Comparison of ENCODE assay signal across 9 cellular contexts in the genomic region with DNA sequence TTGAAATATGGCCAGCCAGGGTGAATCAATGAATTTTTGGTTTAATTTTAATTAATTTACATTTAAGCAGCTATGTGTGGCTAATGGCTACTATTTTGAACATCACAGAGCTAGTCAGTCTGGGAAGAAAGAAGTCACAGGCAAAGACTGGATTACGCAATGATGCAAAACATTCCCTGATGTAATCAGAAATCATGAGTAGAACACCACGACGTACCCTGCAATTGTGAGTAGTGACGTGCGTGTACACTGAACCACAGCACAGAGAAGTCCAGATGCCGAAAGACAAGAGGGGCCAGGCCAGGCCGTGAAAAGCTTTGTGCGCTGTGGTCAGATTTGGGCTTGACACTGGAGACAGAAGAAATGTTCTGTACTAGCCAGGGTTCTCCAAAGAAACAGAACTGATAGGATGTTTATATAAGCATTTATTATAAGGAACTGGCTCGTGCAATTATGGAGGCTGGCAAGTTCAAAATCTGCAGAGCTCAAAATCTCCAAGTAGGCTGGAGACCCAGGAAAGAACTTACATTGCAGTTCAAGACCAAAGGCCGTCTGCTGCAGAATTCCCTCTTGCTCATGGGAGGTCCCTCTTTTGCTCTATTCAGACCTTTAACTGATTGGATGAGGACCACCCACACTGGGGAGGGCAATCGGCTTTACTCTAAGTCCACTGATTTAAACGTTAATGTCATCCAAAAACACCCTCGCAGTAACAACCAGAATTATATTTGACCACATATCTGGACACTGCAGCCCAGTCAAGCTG. TPM values are rescaled to one million over a fixed set of nuclear protein-coding genes. Genes with fewer than 3 reads are reported as not detected.
DNase-seq lines count a peak whose midpoint lies in the region; ATAC-seq lines count a peak whose summit lies in the region.
"Had no signal": no experiment of that assay in that cellular context is flagged by ENCODE, and none has a peak within 500 bp of the region (broad histone marks: within the 10 kb centered on the region; RNA-seq: fewer than 3 reads in every experiment).

No MANE protein-coding gene starts in this region.

- H3K27ac ChIP-seq in CD4-positive, CD25-positive, alpha-beta regulatory T cell (ENCODE audit: insufficient read depth, low read length, poor library complexity, severe bottlenecking), result no peak overlapping the region

- no peak for DNase-seq in CD4-positive, CD25-positive, alpha-beta regulatory T cell
- no peak for DNase-seq in T-cell
- peak; percentile 76 for DNase-seq in cardiac septum (ENCODE audit: low spot score)
- DNase-seq in renal cortical epithelial cell (ENCODE audit: low read depth), result peak; percentile 78
- no peak for DNase-seq in SHP77 (lab: John Stamatoyannopoulos, UW)
- no peak for DNase-seq in activated CD4-positive, alpha-beta memory T cell treated with anti-CD3 and anti-CD28 coated beads for 36 hours
- DNase-seq in NCI-H1092 treated with DMSO at 0.1 percent for 48 hours (lab: John Stamatoyannopoulos, UW), result no peak
- no peak for DNase-seq in iPS-NIHi7 (ENCODE audit: extremely low spot score)
- DNase-seq: MM.1S had no signal

- peaks cover 17% of the 10 kb centered on the region for H3K36me3 Mint-ChIP-seq in CD4-positive, CD25-positive, alpha-beta regulatory T cell
- H3K36me3 Mint-ChIP-seq in T-cell, result peaks cover 24% of the 10 kb centered on the region
- peaks cover 16% of the 10 kb centered on the region for H3K36me3 Mint-ChIP-seq in activated CD4-positive, alpha-beta memory T cell treated with anti-CD3 and anti-CD28 coated beads for 36 hours

- peaks cover 10 to 78% (median 58%) of the 10 kb centered on the region in 4 donors for H3K4me1 Mint-ChIP-seq in CD4-positive, CD25-positive, alpha-beta regulatory T cell
- peaks cover 76 to 97% (median 85%) of the 10 kb centered on the region in 3 donors for H3K4me1 Mint-ChIP-seq in T-cell
- H3K4me1 Mint-ChIP-seq in activated CD4-positive, alpha-beta memory T cell treated with anti-CD3 and anti-CD28 coated beads for 36 hours (ENCODE audit: low read depth), result peaks cover 88% of the 10 kb centered on the region

- intact Hi-C loops in cardiac septum (cut with DNase I), result no loop called here
- intact Hi-C loops in activated CD4-positive, alpha-beta memory T cell treated with anti-CD3 and anti-CD28 coated beads for 36 hours (cut with micrococcal nuclease), result no loop called here

- no peak overlapping the region for H3K4me3 Mint-ChIP-seq in CD4-positive, CD25-positive, alpha-beta regulatory T cell
- peak overlapping the region in 1 of 3 donors; percentile 38 for H3K4me3 Mint-ChIP-seq in T-cell
- no peak overlapping the region for H3K4me3 Mint-ChIP-seq in activated CD4-positive, alpha-beta memory T cell treated with anti-CD3 and anti-CD28 coated beads for 36 hours

- peaks cover 64% of the 10 kb centered on the region for H3K4me1 ChIP-seq in CD4-positive, CD25-positive, alpha-beta regulatory T cell (ENCODE audit: control insufficient read depth, insufficient read depth, low read length, poor library complexity, severe bottlenecking)

- H3K9me3 ChIP-seq in CD4-positive, CD25-positive, alpha-beta regulatory T cell (ENCODE audit: control insufficient read depth in 2 of 2, low read length in 2 of 2), result no peaks in the 10 kb centered on the region

- POLR2A ChIA-PET in T-cell (lab: Charles Lee), result interaction anchor here in 1 of 2 donors (0.5 kb wide), 1 partner anchor 426 kb away, joined by 12 read pairs; no protein-coding TSS in a partner anchor
- POLR2A ChIA-PET in activated CD4-positive, alpha-beta memory T cell treated with anti-CD3 and anti-CD28 coated beads for 36 hours (lab: Charles Lee), result interaction anchor here (1.4 to 1.6 kb wide), 2 partner anchors 12 to 45 kb away, joined by 5 to 7 read pairs; partner anchors contain the start of gene SH3BP5

- no peaks in the 10 kb centered on the region for H3K9me3 Mint-ChIP-seq in CD4-positive, CD25-positive, alpha-beta regulatory T cell
- no peaks in the 10 kb centered on the region for H3K9me3 Mint-ChIP-seq in T-cell
- H3K9me3 Mint-ChIP-seq in activated CD4-positive, alpha-beta memory T cell treated with anti-CD3 and anti-CD28 coated beads for 36 hours, result no peaks in the 10 kb centered on the region

- no peaks in the 10 kb centered on the region for H3K27me3 ChIP-seq in CD4-positive, CD25-positive, alpha-beta regulatory T cell (ENCODE audit: control insufficient read depth, insufficient read depth, low read length)

- no peak for ATAC-seq in CD4-positive, CD25-positive, alpha-beta regulatory T cell (ENCODE audit: low read depth in 2 of 2)
- ATAC-seq in T-cell (replicated peaks in 1 of 4), result no peak

- H3K27me3 Mint-ChIP-seq in CD4-positive, CD25-positive, alpha-beta regulatory T cell, result no peaks in the 10 kb centered on the region
- H3K27me3 Mint-ChIP-seq in T-cell, result no peaks in the 10 kb centered on the region
- no peaks in the 10 kb centered on the region for H3K27me3 Mint-ChIP-seq in activated CD4-positive, alpha-beta memory T cell treated with anti-CD3 and anti-CD28 coated beads for 36 hours

- H3K27ac Mint-ChIP-seq in CD4-positive, CD25-positive, alpha-beta regulatory T cell, result peak overlapping the region; percentile 90 to 97 (median 91)
- peak overlapping the region; percentile 58 to 90 for H3K27ac Mint-ChIP-seq in T-cell
- no peak overlapping the region for H3K27ac Mint-ChIP-seq in activated CD4-positive, alpha-beta memory T cell treated with anti-CD3 and anti-CD28 coated beads for 36 hours

- no peak overlapping the region for H3K4me3 ChIP-seq in CD4-positive, CD25-positive, alpha-beta regulatory T cell (ENCODE audit: low read depth, low read length)

- CTCF ChIA-PET in T-cell (lab: Charles Lee), result interaction anchor here in 1 of 2 donors (0.6 to 1.6 kb wide), 3 partner anchors 20 to 454 kb away, joined by 3 to 6 read pairs (median 5); no protein-coding TSS in a partner anchor
- CTCF ChIA-PET in activated CD4-positive, alpha-beta memory T cell treated with anti-CD3 and anti-CD28 coated beads for 36 hours (lab: Charles Lee), result interaction anchor here (1.2 to 3.2 kb wide), 3 partner anchors 9 to 79 kb away, joined by 3 to 11 read pairs (median 3); no protein-coding TSS in a partner anchor

- H3K36me3 ChIP-seq in CD4-positive, CD25-positive, alpha-beta regulatory T cell (ENCODE audit: control insufficient read depth, insufficient read depth, low read length), result peaks cover 9% of the 10 kb centered on the region

RNA-seq across cellular contexts. Expression of gene SH3BP5, which starts 44.6 kb away (rescaled TPM):
- total RNA-seq in CD4-positive, CD25-positive, alpha-beta regulatory T cell, result 68.6 TPM
- polyA plus RNA-seq in CD4-positive, CD25-positive, alpha-beta regulatory T cell, result 10 to 100 TPM; 24.7 to 40.1 (median 31.6) TPM
- total RNA-seq in T-cell, result 10 to 100 TPM; 25.0 to 66.7 (median 41.7) TPM
- 11.4 TPM for total RNA-seq in cardiac septum
- total RNA-seq in renal cortical epithelial cell, result 7.7 and 12.9 TPM in 2 replicates
- total RNA-seq in activated CD4-positive, alpha-beta memory T cell treated with anti-CD3 and anti-CD28 coated beads for 36 hours, result 10 to 100 TPM; 33.6 to 37.5 TPM

Comparison
In these comparisons a context has a peak if more than half of its experiments do, and no peak if none do; other contexts are left out.
1. DNase-seq: peak in cardiac septum (single experiment) and renal cortical epithelial cell (single experiment); none in CD4-positive, CD25-positive, alpha-beta regulatory T cell (0 of 3), T-cell (0 of 34), SHP77 (0 of 2), activated CD4-positive, alpha-beta memory T cell treated with anti-CD3 and anti-CD28 coated beads for 36 hours (single experiment), NCI-H1092 treated with DMSO at 0.1 percent for 48 hours (single experiment) and iPS-NIHi7 (single experiment).